ENCODE assay signal across 21 cellular contexts in genomic region chr2:161357097-161357496, GRCh38. TPM values are rescaled to one million over a fixed set of nuclear protein-coding genes. Genes with fewer than 3 reads are reported as not detected.
DNase-seq lines count a peak whose midpoint lies in the region; ATAC-seq, FAIRE-seq and TF ChIP-seq lines count a peak whose summit lies in the region.
"Had no signal": no experiment of that assay in that cellular context is flagged by ENCODE, and none has a peak within 500 bp of the region (broad histone marks: within the 10 kb centered on the region; RNA-seq: fewer than 3 reads in every experiment).

No MANE protein-coding gene starts in this region.

- TF ChIP-seq POLR2A in vagina (IDR thresholded peaks at IDR 0.05) = no peak

- TF ChIP-seq CTCF in vagina (IDR thresholded peaks at IDR 0.05) = no peak

- no peak overlapping the region for H3K27ac ChIP-seq in vagina
- H3K27ac ChIP-seq in mesendoderm (ENCODE audit: low read depth, low read length) = no peak overlapping the region
- H3K27ac ChIP-seq: PC-9 had no signal

- H4K5ac ChIP-seq in mesendoderm (ENCODE audit: low read length) = no peak overlapping the region

- H3K9me3 Mint-ChIP-seq in activated CD4-positive, alpha-beta T cell treated with anti-CD3 and anti-CD28 coated beads for 36 hours (ENCODE audit: low read depth) = peaks cover 3% of the 10 kb centered on the region
- H3K9me3 Mint-ChIP-seq in activated CD4-positive, alpha-beta T cell treated with anti-CD3 and anti-CD28 coated beads, Interleukin-2, amount 10 ng/mL, durations not matched to agents 24 days and 14 days = no peaks in the 10 kb centered on the region

- H3K27me3 ChIP-seq in endocrine pancreas (ENCODE audit: control insufficient read depth, insufficient read depth, low read length) (no peaks in the 10 kb centered on the region), vagina (no peaks in the 10 kb centered on the region), mesendoderm (ENCODE audit: insufficient read depth, low read length, poor library complexity) (no peaks in the 10 kb centered on the region)
- H3K27me3 ChIP-seq: BE2C had no signal

- H3K4me1 ChIP-seq in endocrine pancreas (ENCODE audit: control insufficient read depth, insufficient read depth, low read length) (peaks cover 16% of the 10 kb centered on the region), vagina (no peaks in the 10 kb centered on the region), mesendoderm (ENCODE audit: control insufficient read depth, low read depth, low read length) (peaks cover 2% of the 10 kb centered on the region)
- H3K4me1 ChIP-seq: BE2C had no signal

- intact Hi-C loops in activated CD4-positive, alpha-beta T cell treated with anti-CD3 and anti-CD28 coated beads for 36 hours (cut with DNase I, micrococcal nuclease) = no loop called here
- intact Hi-C loops in activated CD4-positive, alpha-beta T cell treated with anti-CD3 and anti-CD28 coated beads, Interleukin-2, amount 10 ng/mL, durations not matched to agents 24 days and 14 days (cut with micrococcal nuclease) = no loop called here
- intact Hi-C loops in vagina (cut with DNase I) = no loop called here

- H3K36me3 Mint-ChIP-seq in activated CD4-positive, alpha-beta T cell treated with anti-CD3 and anti-CD28 coated beads for 36 hours (ENCODE audit: low read depth) = peaks cover 24% of the 10 kb centered on the region
- peaks cover 28% of the 10 kb centered on the region for H3K36me3 Mint-ChIP-seq in activated CD4-positive, alpha-beta T cell treated with anti-CD3 and anti-CD28 coated beads, Interleukin-2, amount 10 ng/mL, durations not matched to agents 24 days and 14 days (ENCODE audit: low read depth)

- POLR2A ChIA-PET in activated CD4-positive, alpha-beta T cell treated with anti-CD3 and anti-CD28 coated beads for 36 hours (lab: Charles Lee) = no interaction called here

- CTCF ChIA-PET in activated CD4-positive, alpha-beta T cell treated with anti-CD3 and anti-CD28 coated beads for 36 hours (lab: Charles Lee) = interaction anchor here (0.8 kb wide), 1 partner anchor 9 kb away, joined by 4 read pairs; no protein-coding TSS in a partner anchor

- no peak for DNase-seq in activated CD4-positive, alpha-beta T cell treated with anti-CD3 and anti-CD28 coated beads for 36 hours
- DNase-seq in activated CD4-positive, alpha-beta T cell treated with anti-CD3 and anti-CD28 coated beads, Interleukin-2, amount 10 ng/mL, durations not matched to agents 24 days and 14 days = no peak
- DNase-seq in GM19239 (ENCODE audit: insufficient read length, low spot score) (no peak), NCI-H69 (lab: John Stamatoyannopoulos, UW) (peak; percentile 17), vagina (ENCODE audit: extremely low spot score in 2 of 2) (no peak), foreskin melanocyte (no peak), mesendoderm (no peak)
- DNase-seq: BE2C, DMS53, GF-D8, NCI-H1092 treated with DMSO at 0.1 percent for 48 hours, NCI-H1436 treated with DMSO at 0.1 percent for 48 hours, NCI-H2029, NCI-H2171 treated with DMSO at 0.1 percent for 48 hours, NCI-H524 treated with DMSO at 0.1 percent for 48 hours, PC-9 had no signal

- no peak overlapping the region for H3K4me3 Mint-ChIP-seq in activated CD4-positive, alpha-beta T cell treated with anti-CD3 and anti-CD28 coated beads for 36 hours
- H3K4me3 Mint-ChIP-seq in activated CD4-positive, alpha-beta T cell treated with anti-CD3 and anti-CD28 coated beads, Interleukin-2, amount 10 ng/mL, durations not matched to agents 24 days and 14 days = no peak overlapping the region

- no peak overlapping the region for H4K8ac ChIP-seq in mesendoderm (ENCODE audit: low read depth, low read length)

- H3K9me3 ChIP-seq in endocrine pancreas (ENCODE audit: control insufficient read depth, low read length) (no peaks in the 10 kb centered on the region), vagina (no peaks in the 10 kb centered on the region)
- H3K9me3 ChIP-seq: BE2C had no signal

- no peak overlapping the region for H2BK5ac ChIP-seq in mesendoderm (ENCODE audit: low read length)

- peaks cover 7% of the 10 kb centered on the region for H3K79me1 ChIP-seq in mesendoderm (ENCODE audit: low read length)

- H3K9ac ChIP-seq in endocrine pancreas (ENCODE audit: control insufficient read depth, insufficient read depth, low read length) (no peak overlapping the region), mesendoderm (ENCODE audit: low read length) (no peak overlapping the region)

- no peak overlapping the region for H3K27ac Mint-ChIP-seq in activated CD4-positive, alpha-beta T cell treated with anti-CD3 and anti-CD28 coated beads for 36 hours
- H3K27ac Mint-ChIP-seq in activated CD4-positive, alpha-beta T cell treated with anti-CD3 and anti-CD28 coated beads, Interleukin-2, amount 10 ng/mL, durations not matched to agents 24 days and 14 days = no peak overlapping the region

- no peak overlapping the region for H3K56ac ChIP-seq in mesendoderm (ENCODE audit: low read length)

- H3K27me3 Mint-ChIP-seq in activated CD4-positive, alpha-beta T cell treated with anti-CD3 and anti-CD28 coated beads for 36 hours = no peaks in the 10 kb centered on the region
- no peaks in the 10 kb centered on the region for H3K27me3 Mint-ChIP-seq in activated CD4-positive, alpha-beta T cell treated with anti-CD3 and anti-CD28 coated beads, Interleukin-2, amount 10 ng/mL, durations not matched to agents 24 days and 14 days

- H2BK15ac ChIP-seq in mesendoderm (replicated peaks; ENCODE audit: low read depth) = no peak overlapping the region

- H3K23ac ChIP-seq in mesendoderm (ENCODE audit: low read length) = no peak overlapping the region

- FAIRE-seq in GM19239 (lab: Jason Lieb, UNC) = peak; percentile 52
- FAIRE-seq: D721Med, K562 had no signal

- no peak overlapping the region for H2AK5ac ChIP-seq in mesendoderm (ENCODE audit: low read length)

- H2BK120ac ChIP-seq in mesendoderm (ENCODE audit: low read depth, low read length) = no peak overlapping the region

- H3K79me2 ChIP-seq in mesendoderm (ENCODE audit: control insufficient read depth, insufficient read depth, low read length) = peaks cover 20% of the 10 kb centered on the region

- no peak overlapping the region for H3K4me2 ChIP-seq in mesendoderm (ENCODE audit: low read length)
- H3K4me2 ChIP-seq: PC-9 had no signal

- peak; percentile 65 for ATAC-seq in activated CD4-positive, alpha-beta T cell treated with anti-CD3 and anti-CD28 coated beads for 36 hours
- ATAC-seq: K562, SK-N-SH treated with all-trans-retinoic acid at 6 μM for 48 hours had no signal

- peaks cover 12% of the 10 kb centered on the region for H3K4me1 Mint-ChIP-seq in activated CD4-positive, alpha-beta T cell treated with anti-CD3 and anti-CD28 coated beads for 36 hours
- peaks cover 7% of the 10 kb centered on the region for H3K4me1 Mint-ChIP-seq in activated CD4-positive, alpha-beta T cell treated with anti-CD3 and anti-CD28 coated beads, Interleukin-2, amount 10 ng/mL, durations not matched to agents 24 days and 14 days

- H3K18ac ChIP-seq in mesendoderm (ENCODE audit: low read length) = no peak overlapping the region

- peak overlapping the region; percentile 53 for H3K4me3 ChIP-seq in endocrine pancreas (ENCODE audit: control insufficient read depth, insufficient read depth, low read length)
- H3K4me3 ChIP-seq in vagina = no peak overlapping the region
- H3K4me3 ChIP-seq in mesendoderm (ENCODE audit: low read length) = no peak overlapping the region
- H3K4me3 ChIP-seq: K562, PC-9 had no signal

- no peak overlapping the region for H3K4ac ChIP-seq in mesendoderm (ENCODE audit: low read depth, low read length)

- no peaks in the 10 kb centered on the region for H3K36me3 ChIP-seq in endocrine pancreas (ENCODE audit: control insufficient read depth, insufficient read depth, low read length)
- H3K36me3 ChIP-seq in vagina = no peaks in the 10 kb centered on the region
- H3K36me3 ChIP-seq in mesendoderm (ENCODE audit: control insufficient read depth, insufficient read depth, low read length) = no peaks in the 10 kb centered on the region
- H3K36me3 ChIP-seq: BE2C had no signal

RNA-seq across cellular contexts. Expression of gene PSMD14, which starts 48.9 kb away (rescaled TPM):
- 10 to 100 TPM; 69.5 to 85.7 TPM for total RNA-seq in activated CD4-positive, alpha-beta T cell treated with anti-CD3 and anti-CD28 coated beads for 36 hours
- 111 and 113 TPM in 2 replicates for total RNA-seq in activated CD4-positive, alpha-beta T cell treated with anti-CD3 and anti-CD28 coated beads, Interleukin-2, amount 10 ng/mL, durations not matched to agents 24 days and 14 days
- 34.4 TPM for total RNA-seq in vagina
- 78.9 TPM for polyA plus RNA-seq in mesendoderm (2013, experiment 1 of 2)
- 78.0 TPM for polyA plus RNA-seq in mesendoderm (2013, experiment 2 of 2)

RNA-seq across cellular contexts. Expression of gene TBR1, which starts 59.0 kb away (rescaled TPM):
- total RNA-seq in activated CD4-positive, alpha-beta T cell treated with anti-CD3 and anti-CD28 coated beads for 36 hours = under 1 TPM in 1 of 2 experiments, not detected in 1; 0.04 TPM
- 0.16 TPM in 1 of 2 replicates, not detected in the other for total RNA-seq in activated CD4-positive, alpha-beta T cell treated with anti-CD3 and anti-CD28 coated beads, Interleukin-2, amount 10 ng/mL, durations not matched to agents 24 days and 14 days
- total RNA-seq in vagina = not detected
- polyA plus RNA-seq in mesendoderm (2013, experiment 1 of 2) = 0.20 TPM
- polyA plus RNA-seq in mesendoderm (2013, experiment 2 of 2) = 0.13 TPM
- total RNA-seq: LHCN-M2, PC-9 had no signal
